Comparison of ENCODE assay signal across 8 cellular contexts in the genomic region with DNA sequence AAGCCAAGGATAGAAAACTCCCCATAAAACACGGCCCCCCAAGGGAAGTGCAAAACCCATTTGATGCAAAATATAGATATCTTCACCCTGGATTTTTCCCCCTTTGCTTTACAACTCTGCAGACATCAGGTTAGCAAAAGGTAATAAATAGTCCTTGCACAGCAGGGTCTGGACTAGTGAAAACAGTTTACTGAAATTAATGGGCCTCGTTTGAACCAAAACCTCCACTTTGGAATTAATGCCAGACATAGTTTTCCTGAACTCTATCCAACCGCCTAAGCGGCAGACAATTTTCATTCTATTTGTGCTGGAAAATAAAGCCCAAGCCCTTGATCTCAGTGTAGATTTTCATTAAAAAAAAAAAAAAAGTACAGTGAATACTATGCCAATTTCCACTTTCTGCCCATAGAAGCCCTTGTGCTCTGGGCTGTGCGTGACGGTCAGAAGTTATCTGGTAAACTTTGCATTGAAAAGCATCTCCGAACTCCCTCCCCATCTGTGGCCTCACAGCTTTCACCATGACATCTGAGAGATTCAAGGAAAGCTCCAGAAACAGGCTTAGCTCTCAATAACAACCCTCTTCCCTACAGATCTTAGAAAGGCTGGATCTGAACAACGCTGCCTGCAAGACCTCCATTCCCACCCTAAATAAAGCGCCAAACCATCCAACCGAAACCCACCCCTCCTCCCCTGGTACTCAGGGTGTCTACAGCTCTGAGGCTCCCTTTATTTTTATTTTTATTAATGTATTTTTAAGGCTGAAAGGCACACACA. TPM values are rescaled to one million over a fixed set of nuclear protein-coding genes. Genes with fewer than 3 reads are reported as not detected.
DNase-seq lines count a peak whose midpoint lies in the region; ATAC-seq and TF ChIP-seq lines count a peak whose summit lies in the region.

No MANE protein-coding gene starts in this region.

- H3K9me2 ChIP-seq in GM23338 (ENCODE audit: insufficient read depth): no peaks in the 10 kb centered on the region

- POLR2A ChIA-PET in CD4-positive, alpha-beta memory T cell (lab: Charles Lee; ENCODE audit: partially characterized antibody): interaction anchor here (0.7 to 15.8 kb wide), 20 partner anchors 11 to 337 kb away, joined by 3 to 456 read pairs (median 5); a partner anchor contains a TSS
- POLR2A ChIA-PET in naive thymus-derived CD8-positive, alpha-beta T cell (lab: Charles Lee): interaction anchor here (0.9 to 14.5 kb wide), 14 partner anchors 11 to 131 kb away, joined by 3 to 309 read pairs (median 6); a partner anchor contains a TSS

- H3K4me1 Mint-ChIP-seq in CD4-positive, alpha-beta memory T cell: peaks cover 50 to 94% (median 81%) of the 10 kb centered on the region in 4 donors
- H3K4me1 Mint-ChIP-seq in GM23338: peaks cover 81% of the 10 kb centered on the region
- peaks cover 51 to 95% (median 87%) of the 10 kb centered on the region in 4 donors for H3K4me1 Mint-ChIP-seq in naive thymus-derived CD8-positive, alpha-beta T cell

- ATAC-seq in GM23338 (peak; percentile 2; the same call in 1 of the 3 replicates), GM18868 (IDR thresholded peaks at IDR 0.05; ENCODE audit: unreplicated experiment) (no peak)
- no peak for ATAC-seq in naive thymus-derived CD8-positive, alpha-beta T cell

- no peaks in the 10 kb centered on the region for H3K27me3 Mint-ChIP-seq in CD4-positive, alpha-beta memory T cell
- peaks cover 35% of the 10 kb centered on the region for H3K27me3 Mint-ChIP-seq in GM23338 (ENCODE audit: insufficient read depth, low read depth, poor library complexity)
- H3K27me3 Mint-ChIP-seq in naive thymus-derived CD8-positive, alpha-beta T cell: no peaks in the 10 kb centered on the region

- no peak for DNase-seq in CD4-positive, alpha-beta memory T cell
- DNase-seq in GM23338 (ENCODE audit: low spot score): no peak
- no peak for DNase-seq in NT2/D1 (ENCODE audit: low read depth, low spot score)
- DNase-seq in dermis blood vessel endothelial cell: peak; percentile 39
- DNase-seq in naive thymus-derived CD8-positive, alpha-beta T cell: no peak
- no peak for DNase-seq in AG08396 (ENCODE audit: low spot score)
- no peak for DNase-seq in NCI-H2029 (lab: John Stamatoyannopoulos, UW)

- peak overlapping the region; percentile 95 for H3K27ac ChIP-seq in CD4-positive, alpha-beta memory T cell (ENCODE audit: low read depth, low read length)
- peak overlapping the region; percentile 52 for H3K27ac ChIP-seq in GM23338 (ENCODE audit: low read depth)

- intact Hi-C loops in CD4-positive, alpha-beta memory T cell (cut with micrococcal nuclease): loop anchor here (1.0 to 5.0 kb wide), 8 partner anchors 7 to 283 kb away; a partner anchor contains a TSS

- peak overlapping the region; percentile 87 for H2AFZ ChIP-seq in GM23338

- no peaks in the 10 kb centered on the region for H3K27me3 ChIP-seq in CD4-positive, alpha-beta memory T cell (ENCODE audit: insufficient read depth, low read length)
- H3K27me3 ChIP-seq in GM23338 (ENCODE audit: insufficient read depth): peaks cover 16% of the 10 kb centered on the region
- peaks cover 6% of the 10 kb centered on the region for H3K27me3 ChIP-seq in NT2/D1 (ENCODE audit: insufficient read depth, insufficient read length)

- H3K27ac Mint-ChIP-seq in CD4-positive, alpha-beta memory T cell: peak overlapping the region; percentile 97 to 100 (median 99)
- no peak overlapping the region for H3K27ac Mint-ChIP-seq in GM23338
- peak overlapping the region; percentile 94 to 100 (median 99) for H3K27ac Mint-ChIP-seq in naive thymus-derived CD8-positive, alpha-beta T cell

- peaks cover 0 to 6% (median 0%) of the 10 kb centered on the region in 8 donors for H3K9me3 Mint-ChIP-seq in CD4-positive, alpha-beta memory T cell
- H3K9me3 Mint-ChIP-seq in GM23338: no peaks in the 10 kb centered on the region; the same call in 2 of the 3 replicates
- no peaks in the 10 kb centered on the region for H3K9me3 Mint-ChIP-seq in naive thymus-derived CD8-positive, alpha-beta T cell

- CTCF ChIA-PET in CD4-positive, alpha-beta memory T cell (lab: Charles Lee; ENCODE audit: partially characterized antibody): interaction anchor here (0.9 to 17.7 kb wide), 12 partner anchors 11 to 163 kb away, joined by 3 to 360 read pairs (median 4); a partner anchor contains a TSS

- H3K4me1 ChIP-seq in CD4-positive, alpha-beta memory T cell (ENCODE audit: insufficient read depth, low read length): peaks cover 92% of the 10 kb centered on the region
- H3K4me1 ChIP-seq in GM23338 (ENCODE audit: insufficient read depth) (peaks cover 83% of the 10 kb centered on the region), NT2/D1 (ENCODE audit: insufficient read depth, insufficient read length) (peaks cover 7% of the 10 kb centered on the region)

- peak overlapping the region; percentile 65 to 93 (median 86) for H3K4me3 Mint-ChIP-seq in CD4-positive, alpha-beta memory T cell
- peak overlapping the region; percentile 69 for H3K4me3 Mint-ChIP-seq in GM23338
- H3K4me3 Mint-ChIP-seq in naive thymus-derived CD8-positive, alpha-beta T cell: peak overlapping the region; percentile 72 to 93 (median 86)

- peak overlapping the region in 1 of 2 donors; percentile 33 for H3K4me3 ChIP-seq in CD4-positive, alpha-beta memory T cell (ENCODE audit: low read length in 2 of 2)
- H3K4me3 ChIP-seq in GM23338 (peak overlapping the region; percentile 69), NT2/D1 (ENCODE audit: insufficient read length, low read depth) (peak overlapping the region; percentile 19)

- peaks cover 30% of the 10 kb centered on the region; the same call in 1 of the 2 replicates for H3F3A ChIP-seq in GM23338 (replicated peaks; ENCODE audit: low read depth)

- H3K36me3 Mint-ChIP-seq in CD4-positive, alpha-beta memory T cell: no peaks in the 10 kb centered on the region
- H3K36me3 Mint-ChIP-seq in GM23338 (ENCODE audit: low read depth): no peaks in the 10 kb centered on the region
- H3K36me3 Mint-ChIP-seq in naive thymus-derived CD8-positive, alpha-beta T cell: no peaks in the 10 kb centered on the region

- H3K36me3 ChIP-seq in CD4-positive, alpha-beta memory T cell (ENCODE audit: insufficient read depth, low read length): no peaks in the 10 kb centered on the region
- H3K36me3 ChIP-seq in GM23338 (ENCODE audit: insufficient read depth) (no peaks in the 10 kb centered on the region), NT2/D1 (ENCODE audit: insufficient read depth, insufficient read length, low read length) (no peaks in the 10 kb centered on the region)

- no peaks in the 10 kb centered on the region for H4K20me1 ChIP-seq in GM23338 (replicated peaks; ENCODE audit: insufficient read depth)

- peak overlapping the region; percentile 92 for H3K4me2 ChIP-seq in GM23338

- TF ChIP-seq CTCF in GM23338 (conservative IDR thresholded peaks at IDR 0.05; ENCODE audit: low read depth in 2 of 2): no peak

- peak overlapping the region; percentile 36 for H3K9ac ChIP-seq in NT2/D1 (ENCODE audit: insufficient read length, low read depth)

- H3K9me3 ChIP-seq in CD4-positive, alpha-beta memory T cell (ENCODE audit: control insufficient read depth in 1 of 2, low read length in 2 of 2): no peaks in the 10 kb centered on the region
- H3K9me3 ChIP-seq in NT2/D1 (ENCODE audit: insufficient read depth, low read length): no peaks in the 10 kb centered on the region

- H3K79me2 ChIP-seq in GM23338 (replicated peaks; ENCODE audit: insufficient read depth): no peaks in the 10 kb centered on the region

TF ChIP-seq in GM23338, 12 proteins besides CTCF, POLR2A, EP300 and RAD21 (continues in another document):
- no peak for TF ChIP-seq NANOG (IDR thresholded peaks at IDR 0.05; ENCODE audit: borderline replicate concordance)
- TF ChIP-seq CREB1 (CRISPR knock-in tag; IDR thresholded peaks at IDR 0.05; ENCODE audit: low read depth): no peak

RNA-seq across cellular contexts. Expression of a gene that starts 11.0 kb away (rescaled TPM):
- total RNA-seq in CD4-positive, alpha-beta memory T cell: 10 to 100 TPM; 36.6 to 37.7 TPM
- 1 to 10 TPM; 1.2 to 3.8 TPM for polyA plus RNA-seq in CD4-positive, alpha-beta memory T cell
- 97.8 and 119 TPM in 2 replicates for total RNA-seq in GM23338 (2014; rRNA removed; shearing (Covaris generic))
- polyA plus RNA-seq in GM23338 (2016; fragmentation: Nextera tagmentation; extraction: Ambion mirVana): 11.2 and 13.2 TPM in 2 replicates
- 11.6 and 17.9 TPM in 2 replicates for total RNA-seq in dermis blood vessel endothelial cell
- total RNA-seq in naive thymus-derived CD8-positive, alpha-beta T cell: 10 to 100 TPM; 24.6 to 26.5 TPM
- 1 to 10 TPM; 1.9 to 3.3 (median 3.2) TPM for polyA plus RNA-seq in naive thymus-derived CD8-positive, alpha-beta T cell

RNA-seq across cellular contexts. Expression of a gene that starts 58.6 kb away (rescaled TPM):
- total RNA-seq in CD4-positive, alpha-beta memory T cell: 10 to 100 TPM; 18.6 to 21.5 TPM
- 1 to 10 TPM; 5.4 to 7.1 TPM for polyA plus RNA-seq in CD4-positive, alpha-beta memory T cell
- total RNA-seq in GM23338 (2014; rRNA removed; shearing (Covaris generic)): 33.7 and 36.9 TPM in 2 replicates
- polyA plus RNA-seq in GM23338 (2016; fragmentation: Nextera tagmentation; extraction: Ambion mirVana): 7.3 and 8.1 TPM in 2 replicates
- 13.5 and 14.1 TPM in 2 replicates for total RNA-seq in dermis blood vessel endothelial cell
- 10 to 100 TPM; 11.3 to 12.8 TPM for total RNA-seq in naive thymus-derived CD8-positive, alpha-beta T cell
- polyA plus RNA-seq in naive thymus-derived CD8-positive, alpha-beta T cell: 1 to 10 TPM; 4.4 to 7.7 (median 4.7) TPM
